19 cellular contexts compared by ENCODE assay signal in the genomic region with DNA sequence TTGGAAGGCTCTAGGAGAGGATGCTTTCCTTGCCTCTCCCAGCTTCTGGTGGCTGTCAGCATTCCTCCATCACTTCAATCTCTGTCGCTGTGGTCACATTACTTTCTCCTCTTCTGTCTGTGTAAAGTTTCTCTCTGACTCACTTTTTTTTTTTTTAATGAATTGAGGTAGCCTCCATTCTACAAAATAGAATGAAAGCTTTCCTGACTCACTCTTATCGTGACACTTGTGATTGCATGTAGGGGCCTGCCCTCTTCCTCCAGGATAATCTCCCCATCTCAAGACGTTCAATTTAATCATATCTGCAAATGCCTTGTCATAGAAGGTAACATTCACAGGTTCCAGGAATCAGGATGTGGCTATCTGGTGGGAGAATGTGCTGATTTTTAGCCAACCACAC.
DNase-seq lines count a peak whose midpoint lies in the region; ATAC-seq and TF ChIP-seq lines count a peak whose summit lies in the region.
"Had no signal": no experiment of that assay in that cellular context is flagged by ENCODE, and none has a peak within 500 bp of the region (broad histone marks: within the 10 kb centered on the region; RNA-seq: fewer than 3 reads in every experiment).

No MANE protein-coding gene starts in this region.

- no peaks in the 10 kb centered on the region for H3K36me3 Mint-ChIP-seq in activated CD4-positive, alpha-beta T cell treated with anti-CD3 and anti-CD28 coated beads for 36 hours (ENCODE audit: low read depth)
- H3K36me3 Mint-ChIP-seq: activated naive CD8-positive, alpha-beta T cell treated with anti-CD3 and anti-CD28 coated beads, Interleukin-2, amount 10 ng/mL, durations not matched to agents 7 days and 5 days had no signal

- H3K9ac ChIP-seq in PC-3 (ENCODE audit: low read length) (peak overlapping the region; percentile 52), mammary epithelial cell (ENCODE audit: insufficient read depth, low read length) (peak overlapping the region; percentile 58), smooth muscle cell (ENCODE audit: low read depth) (no peak overlapping the region)

- H3K4me3 ChIP-seq in PC-3 (ENCODE audit: low read length): no peak overlapping the region
- H3K4me3 ChIP-seq in mammary epithelial cell (replicated peaks in 1 of 3; ENCODE audit: insufficient read depth in 1 of 3, low read depth in 2 of 3, low read length in 3 of 3): no peak overlapping the region
- H3K4me3 ChIP-seq in smooth muscle cell: no peak overlapping the region
- H3K4me3 ChIP-seq: left lung, pancreas, tibial artery had no signal

- peaks cover 53% of the 10 kb centered on the region for H3K4me1 ChIP-seq in PC-3 (ENCODE audit: insufficient read depth, low read length)
- H3K4me1 ChIP-seq in mammary epithelial cell (ENCODE audit: insufficient read depth, low read length): peaks cover 70% of the 10 kb centered on the region
- peaks cover 27% of the 10 kb centered on the region for H3K4me1 ChIP-seq in smooth muscle cell (ENCODE audit: low read depth)
- H3K4me1 ChIP-seq: left lung, pancreas, tibial artery had no signal

- POLR2A ChIA-PET in activated CD4-positive, alpha-beta T cell treated with anti-CD3 and anti-CD28 coated beads for 36 hours (lab: Charles Lee): no interaction called here
- POLR2A ChIA-PET in PC-3 (lab: Charles Lee; ENCODE audit: unreplicated experiment): no interaction called here

- H3K27me3 ChIP-seq in PC-3 (ENCODE audit: low read length) (no peaks in the 10 kb centered on the region), mammary epithelial cell (ENCODE audit: insufficient read depth, low read length) (no peaks in the 10 kb centered on the region), smooth muscle cell (ENCODE audit: low read depth) (no peaks in the 10 kb centered on the region)
- H3K27me3 ChIP-seq: pancreas, tibial artery had no signal

- dilution Hi-C loops in mammary epithelial cell (cut with HindIII; ENCODE audit: low sequenced_read_pairs): loop anchor here (5.0 to 10.0 kb wide), 2 partner anchors 76 to 108 kb away; no protein-coding TSS in a partner anchor

- H3K79me2 ChIP-seq in PC-3 (ENCODE audit: low read length) (no peaks in the 10 kb centered on the region), mammary epithelial cell (ENCODE audit: insufficient read depth, low read length) (no peaks in the 10 kb centered on the region), smooth muscle cell (ENCODE audit: low read depth) (no peaks in the 10 kb centered on the region)

- H3K36me3 ChIP-seq in PC-3 (ENCODE audit: low read depth, low read length) (no peaks in the 10 kb centered on the region), mammary epithelial cell (ENCODE audit: insufficient read depth, low read length) (no peaks in the 10 kb centered on the region), smooth muscle cell (ENCODE audit: low read depth) (no peaks in the 10 kb centered on the region)
- H3K36me3 ChIP-seq: left lung, pancreas, tibial artery had no signal

- no TSS peak for BruUV-seq in PC-3 (replicated peaks; lab: Mats Ljungman, UMichigan)
- no TSS peak for BruUV-seq in mammary epithelial cell (replicated peaks; lab: Mats Ljungman, UMichigan)

- H3K9me3 Mint-ChIP-seq in activated CD4-positive, alpha-beta T cell treated with anti-CD3 and anti-CD28 coated beads for 36 hours (ENCODE audit: low read depth): no peaks in the 10 kb centered on the region

- intact Hi-C loops in activated CD4-positive, alpha-beta T cell treated with anti-CD3 and anti-CD28 coated beads for 36 hours (cut with DNase I, micrococcal nuclease): no loop called here
- intact Hi-C loops in PC-3 (cut with micrococcal nuclease): no loop called here
- intact Hi-C loops in mammary epithelial cell (cut with micrococcal nuclease): loop anchor here (1.0 to 10.0 kb wide), 6 partner anchors 13 to 414 kb away; no protein-coding TSS in a partner anchor

- no peak overlapping the region for H3K4me2 ChIP-seq in PC-3 (ENCODE audit: low read length)
- H3K4me2 ChIP-seq in mammary epithelial cell (ENCODE audit: insufficient read depth, low read depth, low read length): no peak overlapping the region
- H3K4me2 ChIP-seq in smooth muscle cell: no peak overlapping the region

- no peak for TF ChIP-seq CTCF in PC-3 (conservative IDR thresholded peaks at IDR 0.05; ENCODE audit: low read depth, low read length)
- no peak for TF ChIP-seq CTCF in mammary epithelial cell (conservative IDR thresholded peaks at IDR 0.05 in 1 of 2, IDR thresholded peaks at IDR 0.05 in 1 of 2; ENCODE audit: extremely low read depth in 1 of 2, insufficient read depth in 1 of 2, low read depth in 1 of 2, low read length in 2 of 2)
- TF ChIP-seq CTCF in smooth muscle cell (IDR thresholded peaks at IDR 0.05; ENCODE audit: borderline replicate concordance, insufficient read depth, poor library complexity, severe bottlenecking): no peak

- ATAC-seq in activated CD4-positive, alpha-beta T cell treated with anti-CD3 and anti-CD28 coated beads for 36 hours: peak; percentile 28
- peak; percentile 9; the same call in 1 of the 2 replicates for ATAC-seq in PC-3
- ATAC-seq: left lung, pancreas had no signal

- H2AFZ ChIP-seq in PC-3 (ENCODE audit: low read length) (peak overlapping the region; percentile 31), mammary epithelial cell (ENCODE audit: low read depth, low read length) (no peak overlapping the region), smooth muscle cell (ENCODE audit: low read depth) (no peak overlapping the region)

- DNase-seq in activated CD4-positive, alpha-beta T cell treated with anti-CD3 and anti-CD28 coated beads for 36 hours: no peak
- no peak for DNase-seq in activated CD4-positive, alpha-beta T cell treated with anti-CD3 and anti-CD28 coated beads, Interleukin-2, amount 50 U/mL, for 48 hours
- DNase-seq in PC-3: peak; percentile 69
- DNase-seq in mammary epithelial cell: peak; percentile 99
- no peak for DNase-seq in smooth muscle cell (lab: John Stamatoyannopoulos, UW; ENCODE audit: unreplicated experiment)
- DNase-seq in NCI-H2227 (lab: John Stamatoyannopoulos, UW; ENCODE audit: unreplicated experiment): no peak
- no peak for DNase-seq in mucosa of gallbladder (ENCODE audit: low spot score)
- DNase-seq in activated CD8-positive, alpha-beta memory T cell treated with anti-CD3 and anti-CD28 coated beads for 24 hours: no peak
- DNase-seq: 8988T; activated naive CD8-positive, alpha-beta T cell treated with anti-CD3 and anti-CD28 coated beads, Interleukin-2, amount 10 ng/mL, durations not matched to agents 7 days and 5 days; activated T-cell treated with anti-CD3 and anti-CD28 coated beads, Interleukin-2, amount 50 U/mL, for 1 hour; central memory CD4-positive, alpha-beta T cell; DMS79 treated with DMSO at 0.1 percent for 48 hours; effector CD4-positive, alpha-beta T cell; left lung; NCI-H446; pancreas; tibial artery had no signal

- peaks cover 36% of the 10 kb centered on the region for H3K27me3 Mint-ChIP-seq in activated CD4-positive, alpha-beta T cell treated with anti-CD3 and anti-CD28 coated beads for 36 hours
- H3K27me3 Mint-ChIP-seq: activated naive CD8-positive, alpha-beta T cell treated with anti-CD3 and anti-CD28 coated beads, Interleukin-2, amount 10 ng/mL, durations not matched to agents 7 days and 5 days had no signal

- CTCF ChIA-PET in activated CD4-positive, alpha-beta T cell treated with anti-CD3 and anti-CD28 coated beads for 36 hours (lab: Charles Lee): interaction anchor here (0.6 to 0.8 kb wide), 2 partner anchors 17 to 68 kb away, joined by 3 read pairs; no protein-coding TSS in a partner anchor
- CTCF ChIA-PET in PC-3 (lab: Charles Lee): no interaction called here
- CTCF ChIA-PET in mammary epithelial cell (lab: Charles Lee; ENCODE audit: low non-redundant PET): interaction anchor here (1.0 kb wide), 1 partner anchor 68 kb away, joined by 3 read pairs; no protein-coding TSS in a partner anchor

- peak overlapping the region; percentile 82 for H3K27ac ChIP-seq in PC-3 (ENCODE audit: low read length)
- H3K27ac ChIP-seq in mammary epithelial cell (ENCODE audit: insufficient read depth, low read depth, low read length): peak overlapping the region; percentile 98
- peak overlapping the region; percentile 70 for H3K27ac ChIP-seq in smooth muscle cell (ENCODE audit: low read depth)
- H3K27ac ChIP-seq: C4-2B, left lung, pancreas, tibial artery had no signal

- H3K4me1 Mint-ChIP-seq in activated CD4-positive, alpha-beta T cell treated with anti-CD3 and anti-CD28 coated beads for 36 hours: peaks cover 26% of the 10 kb centered on the region

- no peaks in the 10 kb centered on the region for H4K20me1 ChIP-seq in PC-3 (ENCODE audit: low read length)
- no peaks in the 10 kb centered on the region for H4K20me1 ChIP-seq in mammary epithelial cell (ENCODE audit: insufficient read depth, low read length)
- H4K20me1 ChIP-seq in smooth muscle cell (ENCODE audit: low read depth): no peaks in the 10 kb centered on the region

- no peak overlapping the region for H3K27ac Mint-ChIP-seq in activated CD4-positive, alpha-beta T cell treated with anti-CD3 and anti-CD28 coated beads for 36 hours
- H3K27ac Mint-ChIP-seq: activated naive CD8-positive, alpha-beta T cell treated with anti-CD3 and anti-CD28 coated beads, Interleukin-2, amount 10 ng/mL, durations not matched to agents 7 days and 5 days had no signal

- H3F3A ChIP-seq in PC-3 (ENCODE audit: low read length, unreplicated experiment) (no peaks in the 10 kb centered on the region), smooth muscle cell (ENCODE audit: low read depth) (peaks cover 6% of the 10 kb centered on the region)

- H3K9me2 ChIP-seq in PC-3 (replicated peaks; ENCODE audit: low read length): no peaks in the 10 kb centered on the region

- 2% methylated on average over 3 of the region's 3 CpGs for WGBS in mammary epithelial cell (ENCODE audit: low coverage, missing lambda C conversion rate)
- WGBS in smooth muscle cell (ENCODE audit: low lambda C conversion rate): 62% methylated on average over 3 of the region's 3 CpGs

- H3K9me3 ChIP-seq in PC-3 (ENCODE audit: low read length) (no peaks in the 10 kb centered on the region), mammary epithelial cell (replicated peaks; ENCODE audit: insufficient read depth, low read length) (no peaks in the 10 kb centered on the region), smooth muscle cell (replicated peaks; ENCODE audit: low read depth) (no peaks in the 10 kb centered on the region)
- H3K9me3 ChIP-seq: left lung, pancreas, tibial artery had no signal

- no peak overlapping the region for H3K4me3 Mint-ChIP-seq in activated CD4-positive, alpha-beta T cell treated with anti-CD3 and anti-CD28 coated beads for 36 hours
- H3K4me3 Mint-ChIP-seq: activated naive CD8-positive, alpha-beta T cell treated with anti-CD3 and anti-CD28 coated beads, Interleukin-2, amount 10 ng/mL, durations not matched to agents 7 days and 5 days had no signal

- in situ Hi-C loops in mammary epithelial cell (cut with MboI; ENCODE audit: low sequenced_read_pairs in 2 of 2): loop anchor here (5.0 kb wide), 2 partner anchors 68 to 353 kb away; no protein-coding TSS in a partner anchor

Comparison
In these comparisons a context has a peak if more than half of its experiments do, and no peak if none do; other contexts are left out.
1. DNase-seq: peak in PC-3 (single experiment) and mammary epithelial cell (single experiment); none in activated CD4-positive, alpha-beta T cell treated with anti-CD3 and anti-CD28 coated beads for 36 hours (single experiment), activated CD4-positive, alpha-beta T cell treated with anti-CD3 and anti-CD28 coated beads, Interleukin-2, amount 50 U/mL, for 48 hours (0 of 2), smooth muscle cell (single experiment), NCI-H2227 (single experiment), mucosa of gallbladder (single experiment) and activated CD8-positive, alpha-beta memory T cell treated with anti-CD3 and anti-CD28 coated beads for 24 hours (single experiment).
2. Peak in every context shown above with its lines, with median percentiles within 50 percentile points of each other: H3K27ac ChIP-seq.